Comparison of ENCODE assay signal across 8 cellular contexts in genomic region chr2:164841719-164842623, GRCh38. TPM values are rescaled to one million over a fixed set of nuclear protein-coding genes. Genes with fewer than 3 reads are reported as not detected.
A peak's percentile ranks its signal among the peaks of the same experiment; 100 is the strongest.
DNase-seq lines count a peak whose midpoint lies in the region; ATAC-seq, FAIRE-seq and TF ChIP-seq lines count a peak whose summit lies in the region.

A gene with protein sequence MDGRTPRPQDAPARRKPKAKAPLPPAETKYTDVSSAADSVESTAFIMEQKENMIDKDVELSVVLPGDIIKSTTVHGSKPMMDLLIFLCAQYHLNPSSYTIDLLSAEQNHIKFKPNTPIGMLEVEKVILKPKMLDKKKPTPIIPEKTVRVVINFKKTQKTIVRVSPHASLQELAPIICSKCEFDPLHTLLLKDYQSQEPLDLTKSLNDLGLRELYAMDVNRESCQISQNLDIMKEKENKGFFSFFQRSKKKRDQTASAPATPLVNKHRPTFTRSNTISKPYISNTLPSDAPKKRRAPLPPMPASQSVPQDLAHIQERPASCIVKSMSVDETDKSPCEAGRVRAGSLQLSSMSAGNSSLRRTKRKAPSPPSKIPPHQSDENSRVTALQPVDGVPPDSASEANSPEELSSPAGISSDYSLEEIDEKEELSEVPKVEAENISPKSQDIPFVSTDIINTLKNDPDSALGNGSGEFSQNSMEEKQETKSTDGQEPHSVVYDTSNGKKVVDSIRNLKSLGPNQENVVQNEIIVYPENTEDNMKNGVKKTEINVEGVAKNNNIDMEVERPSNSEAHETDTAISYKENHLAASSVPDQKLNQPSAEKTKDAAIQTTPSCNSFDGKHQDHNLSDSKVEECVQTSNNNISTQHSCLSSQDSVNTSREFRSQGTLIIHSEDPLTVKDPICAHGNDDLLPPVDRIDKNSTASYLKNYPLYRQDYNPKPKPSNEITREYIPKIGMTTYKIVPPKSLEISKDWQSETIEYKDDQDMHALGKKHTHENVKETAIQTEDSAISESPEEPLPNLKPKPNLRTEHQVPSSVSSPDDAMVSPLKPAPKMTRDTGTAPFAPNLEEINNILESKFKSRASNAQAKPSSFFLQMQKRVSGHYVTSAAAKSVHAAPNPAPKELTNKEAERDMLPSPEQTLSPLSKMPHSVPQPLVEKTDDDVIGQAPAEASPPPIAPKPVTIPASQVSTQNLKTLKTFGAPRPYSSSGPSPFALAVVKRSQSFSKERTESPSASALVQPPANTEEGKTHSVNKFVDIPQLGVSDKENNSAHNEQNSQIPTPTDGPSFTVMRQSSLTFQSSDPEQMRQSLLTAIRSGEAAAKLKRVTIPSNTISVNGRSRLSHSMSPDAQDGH (minus strand): TSS chr2:164841823. CDS start chr2:164841196, 627 bp downstream.

- TF ChIP-seq CTCF in VCaP (conservative IDR thresholded peaks at IDR 0.05): peak; percentile 85
- peak; percentile 16 to 83 (median 68) for TF ChIP-seq CTCF in dorsolateral prefrontal cortex (IDR thresholded peaks at IDR 0.05 in 54 of 56, conservative IDR thresholded peaks at IDR 0.05 in 2 of 56; ENCODE audit: low read depth in 1 of 56, partially characterized antibody in 56 of 56)
- peak; percentile 98 for TF ChIP-seq CTCF in HepG2 (CRISPR knock-in tag; IDR thresholded peaks at IDR 0.05)

- peak; percentile 63 for ATAC-seq in HG02571 (IDR thresholded peaks at IDR 0.05; ENCODE audit: unreplicated experiment)
- ATAC-seq in HepG2: peak; percentile 77

- TF ChIP-seq EP300 in HepG2 (IDR thresholded peaks at IDR 0.05; ENCODE audit: low read depth in 2 of 2, low read length in 2 of 2) (peak; percentile 22 to 51; a peak in 1 of 4 replicates), HepG2 (CRISPR knock-in tag; IDR thresholded peaks at IDR 0.05; ENCODE audit: borderline replicate concordance) (no peak)

- H3K79me2 ChIP-seq in HepG2 (ENCODE audit: insufficient read depth, low read length): peaks cover 51% of the 10 kb centered on the region

- H3K4me3 ChIP-seq in dorsolateral prefrontal cortex (peak within 1 kb of the TSS; percentile 55 to 88 (median 75)), HepG2 (replicated peaks in 1 of 3; ENCODE audit: insufficient read depth in 1 of 3, low read depth in 2 of 3, low read length in 3 of 3) (peak within 1 kb of the TSS; percentile 76 to 96 (median 89))

- 1% methylated on average over 42 of the region's 57 CpGs for WGBS in HepG2 (ENCODE audit: low lambda C conversion rate)

- FAIRE-seq in HepG2 (lab: Jason Lieb, UNC): no peak

- DNase-seq in SHP77 (lab: John Stamatoyannopoulos, UW): peak; percentile 4 to 34
- DNase-seq in SHP77 treated with DMSO at 0.1 percent for 48 hours (lab: John Stamatoyannopoulos, UW): no peak
- DNase-seq in NCI-H1092 treated with DMSO at 0.1 percent for 48 hours (lab: John Stamatoyannopoulos, UW): peak; percentile 71
- peak in 8 of 10 donors; percentile 7 to 59 (median 43) for DNase-seq in dorsolateral prefrontal cortex
- peak; percentile 84 for DNase-seq in HepG2 (ENCODE audit: low spot score)
- DNase-seq in stimulated activated CD4-positive, alpha-beta T cell treated with anti-CD3 and anti-CD28 coated beads, Interleukin-4, amount 100 ng/mL, for 24 hours: peak; percentile 26

- BruUV-seq in HepG2 (replicated peaks; lab: Mats Ljungman, UMichigan): TSS peak; percentile 70

- H2AFZ ChIP-seq in HepG2 (ENCODE audit: low read length): peak within 1 kb of the TSS; percentile 37

- H3K9me3 ChIP-seq in HepG2 (ENCODE audit: low read length): no peaks in the 10 kb centered on the region

- peak in 1 of 2 experiments; percentile 52; a peak in 3 of 4 replicates for TF ChIP-seq POLR2A in HepG2 (IDR thresholded peaks at IDR 0.05; ENCODE audit: insufficient read depth in 1 of 2, low read depth in 2 of 2, low read length in 2 of 2)

- H3K36me3 ChIP-seq in HepG2 (replicated peaks in 1 of 2; ENCODE audit: control insufficient read depth in 1 of 2, insufficient read depth in 2 of 2, low read length in 2 of 2): 0 out of 5 replicates have a peak, but pooled peaks cover 2 to 4% of the 10 kb centered on the region in 2 experiments

- no peaks in the 10 kb centered on the region for H4K20me1 ChIP-seq in HepG2 (ENCODE audit: insufficient read depth, low read length)

- H3K9ac ChIP-seq in HepG2 (ENCODE audit: insufficient read depth, low read depth, low read length): peak within 1 kb of the TSS; percentile 98

- in situ Hi-C loops in HepG2 (cut with HindIII; ENCODE audit: extremely low pct_ligation_motif_present, low pct_unique_long_range_greater_than_20kb): loop anchor here (5.0 kb wide), 2 partner anchors 70 to 105 kb away; no protein-coding TSS in a partner anchor

- H3K4me1 ChIP-seq in HepG2 (ENCODE audit: insufficient read depth, low read length): peaks cover 40% of the 10 kb centered on the region

- H3K27ac ChIP-seq in VCaP: peak within 1 kb of the TSS; percentile 100
- peak within 1 kb of the TSS in 58 of 59 donors; percentile 26 to 98 (median 86) for H3K27ac ChIP-seq in dorsolateral prefrontal cortex
- peak within 1 kb of the TSS; percentile 99 for H3K27ac ChIP-seq in HepG2 (ENCODE audit: extremely low read length, insufficient read depth, low read length)

- H3K27me3 ChIP-seq in dorsolateral prefrontal cortex (peaks cover 0 to 8% (median 0%) of the 10 kb centered on the region in 45 donors), HepG2 (ENCODE audit: control insufficient read depth in 1 of 2, insufficient read depth in 2 of 2, low read length in 2 of 2) (no peaks in the 10 kb centered on the region; a peak in 1 of 5 replicates)

- POLR2A ChIA-PET in HepG2 (lab: Yijun Ruan, JAX): interaction anchor here (0.7 to 5.9 kb wide), 30 partner anchors 10 to 129 kb away, joined by 3 to 71 read pairs (median 5); no protein-coding TSS in a partner anchor

- CTCF ChIA-PET in HepG2 (lab: Yijun Ruan, JAX; ENCODE audit: low intra/inter-chr PET ratio, low total read pairs): interaction anchor here (0.8 to 2.8 kb wide), 6 partner anchors 37 to 104 kb away, joined by 3 to 14 read pairs (median 4); no protein-coding TSS in a partner anchor

- intact Hi-C loops in dorsolateral prefrontal cortex (cut with DNase I): no loop called here
- intact Hi-C loops in HepG2 (cut with micrococcal nuclease; ENCODE audit: unreplicated experiment): loop anchor here (1.0 to 5.0 kb wide), 5 partner anchors 15 to 105 kb away; no protein-coding TSS in a partner anchor

- peak; percentile 90 for TF ChIP-seq RAD21 in HepG2 (CRISPR knock-in tag; IDR thresholded peaks at IDR 0.05)

- peak within 1 kb of the TSS; percentile 89 for H3K4me2 ChIP-seq in HepG2 (ENCODE audit: low read depth, low read length)

TF ChIP-seq in HepG2, 621 proteins besides CTCF, POLR2A, EP300 and RAD21 (continues in another document):
- TF ChIP-seq ZNF883 (CRISPR knock-in tag; IDR thresholded peaks at IDR 0.05; ENCODE audit: not compliant biosample characterization) (peak; percentile 56), ZFP62 (CRISPR knock-in tag; IDR thresholded peaks at IDR 0.05) (no peak), ZNF674 (CRISPR knock-in tag; IDR thresholded peaks at IDR 0.05; ENCODE audit: low read depth) (no peak), ADNP (CRISPR knock-in tag; IDR thresholded peaks at IDR 0.05) (0 out of 2 replicates have a peak, but pooled peaks have one; percentile 44), BORCS8-MEF2B (CRISPR knock-in tag; IDR thresholded peaks at IDR 0.05) (peak; percentile 58), IRX3 (CRISPR knock-in tag; IDR thresholded peaks at IDR 0.05; ENCODE audit: borderline replicate concordance, low read depth) (no peak), HOXA7 (CRISPR knock-in tag; IDR thresholded peaks at IDR 0.05) (no peak), ERF (CRISPR knock-in tag; IDR thresholded peaks at IDR 0.05) (peak; percentile 87; the same call in 1 of the 2 replicates), TRIM24 (CRISPR knock-in tag; IDR thresholded peaks at IDR 0.05) (no peak), CHD4 (IDR thresholded peaks at IDR 0.05; ENCODE audit: borderline replicate concordance, low read length) (no peak; the same call in 1 of the 2 replicates), ZNF598 (CRISPR knock-in tag; IDR thresholded peaks at IDR 0.05; ENCODE audit: borderline replicate concordance) (peak; percentile 88), SP1 (IDR thresholded peaks at IDR 0.05) (no peak), SP1 (CRISPR knock-in tag; IDR thresholded peaks at IDR 0.05) (no peak; the same call in 1 of the 2 replicates), ZNF747 (CRISPR knock-in tag; IDR thresholded peaks at IDR 0.05; ENCODE audit: borderline replicate concordance) (no peak; the same call in 1 of the 2 replicates), KDM3A (CRISPR knock-in tag; IDR thresholded peaks at IDR 0.05; ENCODE audit: low read depth) (peak; percentile 20; the same call in 1 of the 2 replicates), ZNF501 (CRISPR knock-in tag; IDR thresholded peaks at IDR 0.05) (peak; percentile 93; the same call in 1 of the 2 replicates), NFKB2 (CRISPR knock-in tag; IDR thresholded peaks at IDR 0.05; ENCODE audit: borderline replicate concordance) (peak; percentile 96; the same call in 1 of the 2 replicates), KLF12 (CRISPR knock-in tag; IDR thresholded peaks at IDR 0.05; ENCODE audit: borderline replicate concordance) (no peak)

RNA-seq across cellular contexts. Expression of the gene that starts here (rescaled TPM):
- total RNA-seq in dorsolateral prefrontal cortex (10 to 100 TPM; 11.3 to 54.1 (median 24.6) TPM), HepG2 (2016; rRNA removed; fragmentation: Illumina TruSeq; extraction: Trizol) (85.4 and 86.8 TPM in 2 replicates)
- total RNA-seq in HepG2 (2016; cell fraction: cytosol; rRNA removed; fragmentation: Illumina TruSeq; extraction: Trizol; ENCODE audit: low read depth): 35.1 and 42.3 TPM in 2 replicates
- 73.7 and 77.7 TPM in 2 replicates for total RNA-seq in HepG2 (2016; cell fraction: insoluble cytoplasmic fraction; rRNA removed; fragmentation: Illumina TruSeq; extraction: Trizol)
- 71.4 and 76.7 TPM in 2 replicates for total RNA-seq in HepG2 (2016; cell fraction: membrane; rRNA removed; fragmentation: Illumina TruSeq; extraction: Trizol)
- 248 and 259 TPM in 2 replicates for total RNA-seq in HepG2 (2016; cell fraction: nucleus; rRNA removed; fragmentation: Illumina TruSeq; extraction: Trizol)
- 24.8 and 32.6 TPM in 2 replicates for polyA plus RNA-seq in HepG2 (2011; rRNA removed)
- polyA plus RNA-seq in HepG2 (2011; cell fraction: cytosol; rRNA removed): 19.5 and 26.5 TPM in 2 replicates
- 33.4 and 41.2 TPM in 2 replicates for polyA plus RNA-seq in HepG2 (2011; cell fraction: nucleus; rRNA removed)
- 31.4 and 38.1 TPM in 2 replicates for polyA plus RNA-seq in HepG2 (2012)
- polyA plus RNA-seq in HepG2 (2016; cell fraction: cytosol; fragmentation: Illumina TruSeq; extraction: Trizol; ENCODE audit: low read depth): 6.4 and 6.8 TPM in 2 replicates
- polyA plus RNA-seq in HepG2 (2016; cell fraction: insoluble cytoplasmic fraction; fragmentation: Illumina TruSeq; extraction: Trizol; ENCODE audit: low read depth): 88.1 and 93.4 TPM in 2 replicates
- polyA plus RNA-seq in HepG2 (2016; cell fraction: membrane; fragmentation: Illumina TruSeq; extraction: Trizol; ENCODE audit: low read depth): 23.7 and 27.6 TPM in 2 replicates
- 92.3 and 103 TPM in 2 replicates for polyA plus RNA-seq in HepG2 (2016; cell fraction: nucleus; fragmentation: Illumina TruSeq; extraction: Trizol; ENCODE audit: insufficient read depth, low read depth)
- polyA minus RNA-seq in HepG2 (2011; rRNA and poly(A)+ RNA removed; ENCODE audit: low replicate concordance): 16.0 and 59.5 TPM in 2 replicates
- polyA minus RNA-seq in HepG2 (2011; cell fraction: cytosol; rRNA and poly(A)+ RNA removed): 45.9 and 59.2 TPM in 2 replicates
- polyA minus RNA-seq in HepG2 (2011; cell fraction: nucleus; rRNA and poly(A)+ RNA removed): 337 and 403 TPM in 2 replicates
